In genomic region chr6:32190946-32191677, GRCh38 we compare ENCODE assay signal across 1 cellular context.
TF ChIP-seq lines count a peak whose summit lies in the region.

No MANE protein-coding gene starts in this region.

TF ChIP-seq in HepG2, 621 proteins besides CTCF, POLR2A, EP300 and RAD21 (continued from another document):
- TF ChIP-seq ZBTB40 (IDR thresholded peaks at IDR 0.05) (no peak), ZBTB40 (CRISPR knock-in tag; IDR thresholded peaks at IDR 0.05) (no peak), NFE2L2 (IDR thresholded peaks at IDR 0.05; ENCODE audit: low read length) (no peak)
TF ChIP-seq in HepG2: peak in this region for 8.
